ENCODE assay signal across 20 cellular contexts in the genomic region with DNA sequence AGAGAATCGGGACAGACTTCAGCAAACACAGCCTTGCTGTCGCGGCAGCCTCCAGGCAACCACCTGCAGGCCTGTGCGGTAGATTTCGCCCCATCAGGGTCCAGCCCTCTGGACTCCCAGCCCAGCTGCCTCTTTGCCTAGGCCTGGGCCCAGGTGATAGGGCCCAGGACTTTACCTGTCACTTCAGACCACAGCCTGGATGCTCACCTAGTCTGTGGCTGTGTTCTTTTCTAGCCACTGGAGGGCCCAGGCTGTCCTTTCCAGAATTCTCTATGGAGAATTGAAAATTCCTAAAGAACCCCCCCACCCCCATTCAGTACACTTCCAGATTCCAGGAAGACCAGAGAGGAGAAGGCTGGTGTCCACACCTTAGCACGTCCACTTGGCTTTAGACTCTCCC. TPM values are rescaled to one million over a fixed set of nuclear protein-coding genes. Genes with fewer than 3 reads are reported as not detected.
DNase-seq lines count a peak whose midpoint lies in the region; ATAC-seq and TF ChIP-seq lines count a peak whose summit lies in the region.
"Had no signal": no experiment of that assay in that cellular context is flagged by ENCODE, and none has a peak within 500 bp of the region (broad histone marks: within the 10 kb centered on the region; RNA-seq: fewer than 3 reads in every experiment).

No MANE protein-coding gene starts in this region.

- H3K9me3 ChIP-seq in right cardiac atrium (ENCODE audit: control insufficient read depth, low read length) (no peaks in the 10 kb centered on the region), SJCRH30 (replicated peaks) (no peaks in the 10 kb centered on the region)
- H3K9me3 ChIP-seq: HAP-1 had no signal

- CTCF ChIA-PET in RWPE1 (lab: Yijun Ruan, JAX): interaction anchor here (0.6 kb wide), 1 partner anchor 12 kb away, joined by 3 read pairs; no protein-coding TSS in a partner anchor

- ATAC-seq in right cardiac atrium (no peak), left ventricle myocardium superior (no peak), HG03045 (IDR thresholded peaks at IDR 0.05; ENCODE audit: unreplicated experiment) (no peak)
- ATAC-seq: K562 had no signal

- H3K27me3 ChIP-seq in right cardiac atrium (ENCODE audit: control insufficient read depth, insufficient read depth) (no peaks in the 10 kb centered on the region), SJCRH30 (no peaks in the 10 kb centered on the region)
- H3K27me3 ChIP-seq: SJSA1 had no signal

- TF ChIP-seq CTCF in RWPE1 (conservative IDR thresholded peaks at IDR 0.05; ENCODE audit: low read depth): no peak
- TF ChIP-seq CTCF in epithelial cell of proximal tubule (conservative IDR thresholded peaks at IDR 0.05; ENCODE audit: low read depth, low read length): peak; percentile 11

- POLR2A ChIA-PET in RWPE1 (lab: Yijun Ruan, JAX; ENCODE audit: low non-redundant PET): no interaction called here

- DNase-seq in right cardiac atrium (peak in 2 of 3 donors; percentile 12 to 16), left ventricle myocardium superior (no peak), RWPE1 (ENCODE audit: low spot score) (no peak), epithelial cell of proximal tubule (ENCODE audit: low read depth) (no peak), SJCRH30 (no peak), NCI-H510A (lab: John Stamatoyannopoulos, UW) (no peak)
- DNase-seq: Calu3; CD4-positive, alpha-beta T cell; DMS53; MV-4-11; NCI-H1417; NCI-H1930; NCI-H2171; NCI-H446; OCI-M1; RPMI8226 had no signal

- H3K4me1 ChIP-seq in right cardiac atrium (ENCODE audit: control insufficient read depth, insufficient read depth, low read length): no peaks in the 10 kb centered on the region
- no peaks in the 10 kb centered on the region for H3K4me1 ChIP-seq in SJCRH30
- H3K4me1 ChIP-seq: HAP-1, SJSA1 had no signal

- H3K36me3 ChIP-seq in SJCRH30: peaks cover 2% of the 10 kb centered on the region; the same call in 1 of the 2 replicates
- H3K36me3 ChIP-seq: HAP-1 had no signal

- H3K27ac ChIP-seq in right cardiac atrium (ENCODE audit: low read length) (no peak overlapping the region), RWPE1 (peak overlapping the region; percentile 6; the same call in 1 of the 2 replicates), SJCRH30 (no peak overlapping the region)
- H3K27ac ChIP-seq: SJSA1 had no signal

- intact Hi-C loops in right cardiac atrium (cut with DNase I): no loop called here
- intact Hi-C loops in left ventricle myocardium superior (cut with micrococcal nuclease): no loop called here

- 89% methylated on average over 6 of the region's 6 CpGs for WGBS in right cardiac atrium

- H3K4me3 ChIP-seq in right cardiac atrium (ENCODE audit: low read length): no peak overlapping the region
- no peak overlapping the region for H3K4me3 ChIP-seq in epithelial cell of proximal tubule (ENCODE audit: low read depth, low read length)
- H3K4me3 ChIP-seq in SJCRH30: no peak overlapping the region
- H3K4me3 ChIP-seq: HAP-1, K562, SJSA1 had no signal

RNA-seq across cellular contexts. Expression of a gene that starts 19.6 kb away (rescaled TPM):
- total RNA-seq in right cardiac atrium (10 to 100 TPM; 27.8 to 33.4 (median 30.6) TPM), left ventricle myocardium superior (34.9 TPM), epithelial cell of proximal tubule (21.7 and 32.0 TPM in 2 replicates)
- polyA plus RNA-seq in right cardiac atrium: 34.7 TPM
- 6.8 and 9.0 TPM in 2 replicates for total RNA-seq in SJCRH30 (2014; rRNA removed; shearing (Covaris generic))

RNA-seq across cellular contexts. Expression of a gene that starts 30.6 kb away (rescaled TPM):
- total RNA-seq in right cardiac atrium (100 to 1,000 TPM; 114 to 129 (median 125) TPM), left ventricle myocardium superior (123 TPM), epithelial cell of proximal tubule (152 and 162 TPM in 2 replicates)
- polyA plus RNA-seq in right cardiac atrium: 170 TPM
- 82.0 and 83.2 TPM in 2 replicates for total RNA-seq in SJCRH30 (2014; rRNA removed; shearing (Covaris generic))

RNA-seq across cellular contexts. Expression of a gene that starts 40.1 kb away (rescaled TPM):
- total RNA-seq in right cardiac atrium (under 1 TPM in 2 of 4 donors, not detected in 2; 0.25 to 0.47 TPM), left ventricle myocardium superior (not detected), epithelial cell of proximal tubule (0.43 and 0.58 TPM in 2 replicates)
- 0.23 TPM for polyA plus RNA-seq in right cardiac atrium
- 4.5 and 5.8 TPM in 2 replicates for total RNA-seq in SJCRH30 (2014; rRNA removed; shearing (Covaris generic))

RNA-seq across cellular contexts. Expression of a gene that starts 51.1 kb away (rescaled TPM):
- total RNA-seq in right cardiac atrium: 10 to 100 TPM; 48.0 to 65.3 (median 50.5) TPM
- 56.1 TPM for polyA plus RNA-seq in right cardiac atrium
- total RNA-seq in left ventricle myocardium superior: 41.1 TPM
- 106 and 152 TPM in 2 replicates for total RNA-seq in epithelial cell of proximal tubule
- 43.6 and 44.9 TPM in 2 replicates for total RNA-seq in SJCRH30 (2014; rRNA removed; shearing (Covaris generic))

RNA-seq across cellular contexts. Expression of a gene that starts 53.8 kb away (rescaled TPM):
- total RNA-seq in right cardiac atrium: under 1 TPM; 0.20 to 0.31 (median 0.26) TPM
- 0.45 TPM for polyA plus RNA-seq in right cardiac atrium
- 0.25 TPM for total RNA-seq in left ventricle myocardium superior
- 0.58 TPM in 1 of 2 replicates, not detected in the other for total RNA-seq in epithelial cell of proximal tubule
- not detected in 2 replicates for total RNA-seq in SJCRH30 (2014; rRNA removed; shearing (Covaris generic))
- total RNA-seq: K562 had no signal
- polyA plus RNA-seq: K562 had no signal

Comparison
In these comparisons a context has a peak if more than half of its experiments do, and no peak if none do; other contexts are left out.
1. DNase-seq: peak in right cardiac atrium (2 of 3); none in left ventricle myocardium superior (single experiment), RWPE1 (single experiment), epithelial cell of proximal tubule (single experiment), SJCRH30 (0 of 2) and NCI-H510A (single experiment).